In genomic region chr11:108135845-108136599, GRCh38 we compare ENCODE assay signal across 8 cellular contexts. TPM values are rescaled to one million over a fixed set of nuclear protein-coding genes. Genes with fewer than 3 reads are reported as not detected.
DNase-seq lines count a peak whose midpoint lies in the region; ATAC-seq, FAIRE-seq and TF ChIP-seq lines count a peak whose summit lies in the region.
"Had no signal": no experiment of that assay in that cellular context is flagged by ENCODE, and none has a peak within 500 bp of the region (broad histone marks: within the 10 kb centered on the region; RNA-seq: fewer than 3 reads in every experiment).

No MANE protein-coding gene starts in this region.

- FAIRE-seq in GM18507 (lab: Jason Lieb, UNC) = peak; percentile 73

- no peaks in the 10 kb centered on the region for H3K79me2 ChIP-seq in mesendoderm (ENCODE audit: control insufficient read depth, insufficient read depth, low read length)
- H3K79me2 ChIP-seq: parathyroid adenoma had no signal

- H3K23ac ChIP-seq in mesendoderm (ENCODE audit: low read length) = no peak overlapping the region

- WGBS in psoas muscle, 3 donors = 65 to 78% (median 76%) methylated on average over 2 of the region's 2 CpGs
- WGBS in mesendoderm (ENCODE audit: extremely low coverage, insufficient coverage, low lambda C conversion rate) = no CpG with 5 or more reads among the region's 2 CpGs

- H3K9ac ChIP-seq in mesendoderm (ENCODE audit: low read length) = no peak overlapping the region
- H3K9ac ChIP-seq: parathyroid adenoma had no signal

- no peak overlapping the region for H3K56ac ChIP-seq in mesendoderm (ENCODE audit: low read length)

- H2AK5ac ChIP-seq in mesendoderm (ENCODE audit: low read length) = no peak overlapping the region

- peaks cover 19% of the 10 kb centered on the region for H3K4me1 ChIP-seq in psoas muscle
- H3K4me1 ChIP-seq in mesendoderm (ENCODE audit: control insufficient read depth, low read depth, low read length) = no peaks in the 10 kb centered on the region
- H3K4me1 ChIP-seq: parathyroid adenoma had no signal

- no peak overlapping the region for H2BK5ac ChIP-seq in mesendoderm (ENCODE audit: low read length)

- no peak overlapping the region for H4K5ac ChIP-seq in mesendoderm (ENCODE audit: low read length)

- H3K27me3 ChIP-seq in psoas muscle (ENCODE audit: insufficient read depth in 3 of 3, low read length in 2 of 3) = no peaks in the 10 kb centered on the region
- H3K27me3 ChIP-seq in mesendoderm (ENCODE audit: insufficient read depth, low read length, poor library complexity) = no peaks in the 10 kb centered on the region

- no peak overlapping the region for H3K4me2 ChIP-seq in mesendoderm (ENCODE audit: low read length)

- no peaks in the 10 kb centered on the region for H3K27me3 Mint-ChIP-seq in activated naive CD4-positive, alpha-beta T cell treated with anti-CD3 and anti-CD28 coated beads, Interleukin-2, amount 50 U/mL, for 24 hours

- H3K36me3 ChIP-seq in psoas muscle (ENCODE audit: insufficient read depth in 1 of 2, low read depth in 1 of 2) (peaks cover 8 to 87% of the 10 kb centered on the region in 2 donors), mesendoderm (ENCODE audit: control insufficient read depth, insufficient read depth, low read length) (no peaks in the 10 kb centered on the region)

- intact Hi-C loops in psoas muscle (cut with DNase I) = no loop called here

- DNase-seq in GM18507 (ENCODE audit: extremely low spot score, insufficient read length, low read depth) = no peak
- no peak for DNase-seq in psoas muscle
- no peak for DNase-seq in mesendoderm
- DNase-seq in NCI-H146 treated with DMSO at 0.1 percent for 48 hours (lab: John Stamatoyannopoulos, UW; ENCODE audit: unreplicated experiment) = no peak
- DNase-seq in T1000 (lab: John Stamatoyannopoulos, UW) = no peak

- H3K18ac ChIP-seq in mesendoderm (ENCODE audit: low read length) = no peak overlapping the region

- no peak for TF ChIP-seq CTCF in psoas muscle (IDR thresholded peaks at IDR 0.05)

- H3K9me3 Mint-ChIP-seq in activated naive CD4-positive, alpha-beta T cell treated with anti-CD3 and anti-CD28 coated beads, Interleukin-2, amount 50 U/mL, for 24 hours = no peaks in the 10 kb centered on the region

- H3K4ac ChIP-seq in mesendoderm (ENCODE audit: low read depth, low read length) = no peak overlapping the region

- no peaks in the 10 kb centered on the region for H3K79me1 ChIP-seq in mesendoderm (ENCODE audit: low read length)

- peak overlapping the region; percentile 72 for H3K27ac Mint-ChIP-seq in activated naive CD4-positive, alpha-beta T cell treated with anti-CD3 and anti-CD28 coated beads, Interleukin-2, amount 50 U/mL, for 24 hours

- peaks cover 37% of the 10 kb centered on the region for H3K4me1 Mint-ChIP-seq in activated naive CD4-positive, alpha-beta T cell treated with anti-CD3 and anti-CD28 coated beads, Interleukin-2, amount 50 U/mL, for 24 hours

- H3K27ac ChIP-seq in psoas muscle (peak overlapping the region; percentile 24), mesendoderm (ENCODE audit: low read depth, low read length) (no peak overlapping the region)
- H3K27ac ChIP-seq: parathyroid adenoma had no signal

- H2BK120ac ChIP-seq in mesendoderm (ENCODE audit: low read depth, low read length) = no peak overlapping the region

- no peak overlapping the region for H4K8ac ChIP-seq in mesendoderm (ENCODE audit: low read depth, low read length)

- ATAC-seq in HG03280 (IDR thresholded peaks at IDR 0.05; ENCODE audit: unreplicated experiment) (peak; percentile 59), psoas muscle (no peak)

- H3K9me3 ChIP-seq in psoas muscle = no peaks in the 10 kb centered on the region

- peaks cover 18% of the 10 kb centered on the region for H3K36me3 Mint-ChIP-seq in activated naive CD4-positive, alpha-beta T cell treated with anti-CD3 and anti-CD28 coated beads, Interleukin-2, amount 50 U/mL, for 24 hours

- H3K4me3 Mint-ChIP-seq in activated naive CD4-positive, alpha-beta T cell treated with anti-CD3 and anti-CD28 coated beads, Interleukin-2, amount 50 U/mL, for 24 hours = no peak overlapping the region

- no peak overlapping the region for H2BK15ac ChIP-seq in mesendoderm (replicated peaks; ENCODE audit: low read depth)

- H3K4me3 ChIP-seq in psoas muscle (no peak overlapping the region), mesendoderm (ENCODE audit: low read length) (no peak overlapping the region)

RNA-seq across cellular contexts. Expression of gene ACAT1, which starts 14.7 kb away (rescaled TPM):
- total RNA-seq in psoas muscle = 100 to 1,000 TPM; 156 to 263 (median 208) TPM
- polyA plus RNA-seq in psoas muscle = 100 to 1,000 TPM; 141 to 246 (median 162) TPM
- 22.1 TPM for polyA plus RNA-seq in mesendoderm (2013, experiment 1 of 2)
- polyA plus RNA-seq in mesendoderm (2013, experiment 2 of 2) = 20.1 TPM
